ENCODE assay signal across 16 cellular contexts in the genomic region with DNA sequence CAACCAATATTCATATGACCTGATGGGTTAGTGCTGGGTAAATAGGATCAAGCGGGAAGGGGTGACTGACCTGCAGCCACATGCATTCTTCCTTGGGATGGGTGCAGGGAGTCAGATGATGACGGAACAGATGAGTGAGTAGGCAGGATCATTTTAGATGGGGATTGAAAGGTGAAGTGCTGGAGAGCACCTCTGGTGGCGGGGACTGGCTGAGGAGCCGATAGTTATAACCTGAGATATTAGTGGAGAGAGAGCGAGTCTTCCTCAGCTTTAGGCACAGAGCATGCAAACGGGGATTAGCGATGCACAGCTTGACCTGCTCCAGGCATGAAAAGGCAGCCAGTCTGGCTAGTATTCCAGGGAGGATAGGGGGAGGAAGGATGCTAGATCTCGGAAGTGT.
DNase-seq lines count a peak whose midpoint lies in the region; ATAC-seq and TF ChIP-seq lines count a peak whose summit lies in the region.
"Had no signal": no experiment of that assay in that cellular context is flagged by ENCODE, and none has a peak within 500 bp of the region (broad histone marks: within the 10 kb centered on the region; RNA-seq: fewer than 3 reads in every experiment).

No MANE protein-coding gene starts in this region.

- H3K4me3 ChIP-seq in iPS-20b (ENCODE audit: low read length) (peak overlapping the region; percentile 11; the same call in 1 of the 2 replicates), spleen (no peak overlapping the region)
- H3K4me3 ChIP-seq: cardiac muscle cell had no signal

- 76 to 92% (median 84%) methylated on average over 8 of the region's 8 CpGs for WGBS in spleen, 5 donors

- H3K36me3 ChIP-seq in iPS-20b (ENCODE audit: insufficient read depth, low read depth, low read length) (no peaks in the 10 kb centered on the region), spleen (no peaks in the 10 kb centered on the region)
- H3K36me3 ChIP-seq: cardiac muscle cell had no signal

- DNase-seq in ELF-1 (ENCODE audit: low read depth, low spot score), result peak; percentile 57
- DNase-seq in WTC11 (ENCODE audit: low spot score), result peak; percentile 34
- no peak for DNase-seq in spleen
- no peak for DNase-seq in islet precursor cell
- no peak for DNase-seq in SHP77 (lab: John Stamatoyannopoulos, UW)
- DNase-seq: activated CD8-positive, alpha-beta memory T cell treated with anti-CD3 and anti-CD28 coated beads for 24 hours; activated gamma-delta T cell treated with Interleukin-2 at 50 U/mL for 16 hours; immature natural killer cell; natural killer cell; NCI-H1105 had no signal

- H3K9ac ChIP-seq in iPS-20b (ENCODE audit: low read depth, low read length), result no peak overlapping the region

- H3K4me3 Mint-ChIP-seq in WTC11, result no peak overlapping the region
- H3K4me3 Mint-ChIP-seq: B cell, immature natural killer cell, natural killer cell had no signal

- intact Hi-C loops in spleen (cut with DNase I; ENCODE audit: low total_unique reads), result no loop called here

- no peak overlapping the region for H3K27ac Mint-ChIP-seq in WTC11
- H3K27ac Mint-ChIP-seq: B cell, immature natural killer cell, natural killer cell had no signal

- peaks cover 36% of the 10 kb centered on the region for H3K4me1 Mint-ChIP-seq in WTC11

- no peaks in the 10 kb centered on the region for H3K36me3 Mint-ChIP-seq in WTC11
- H3K36me3 Mint-ChIP-seq: immature natural killer cell, natural killer cell had no signal

- H3K27me3 Mint-ChIP-seq in WTC11 (ENCODE audit: low read depth), result no peaks in the 10 kb centered on the region
- H3K27me3 Mint-ChIP-seq: B cell had no signal

- H3K9me3 ChIP-seq in iPS-20b (ENCODE audit: insufficient read depth, low read depth, low read length), result no peaks in the 10 kb centered on the region
- no peaks in the 10 kb centered on the region for H3K9me3 ChIP-seq in spleen

- peaks cover 75% of the 10 kb centered on the region for H3K4me1 ChIP-seq in iPS-20b (ENCODE audit: insufficient read depth, low read length)
- peaks cover 39 to 100% (median 93%) of the 10 kb centered on the region in 6 donors for H3K4me1 ChIP-seq in spleen

- CTCF ChIA-PET in WTC11 (lab: Charles Lee), result interaction anchor here (1.0 to 1.1 kb wide), 2 partner anchors 99 to 111 kb away, joined by 4 to 5 read pairs; a partner anchor contains a TSS

- TF ChIP-seq POLR2A in spleen (IDR thresholded peaks at IDR 0.05), result no peak

- H3K27ac ChIP-seq in iPS-20b (ENCODE audit: low read length) (no peak overlapping the region), spleen (peak overlapping the region in 5 of 8 donors; percentile 47 to 85 (median 66))
- H3K27ac ChIP-seq: cardiac muscle cell had no signal

- TF ChIP-seq CTCF in WTC11 (IDR thresholded peaks at IDR 0.05) (no peak), spleen (IDR thresholded peaks at IDR 0.05 in 8 of 11, conservative IDR thresholded peaks at IDR 0.05 in 3 of 11) (no peak)

- ATAC-seq in WTC11 (peak; percentile 74), HG02852 (IDR thresholded peaks at IDR 0.05; ENCODE audit: unreplicated experiment) (no peak), GM21526 (IDR thresholded peaks at IDR 0.05; ENCODE audit: low FRiP score, unreplicated experiment) (no peak)
- ATAC-seq: natural killer cell, Panc1 had no signal

- POLR2A ChIA-PET in WTC11 (lab: Charles Lee), result no interaction called here

- H3K27me3 ChIP-seq in iPS-20b (ENCODE audit: insufficient read depth, low read length) (no peaks in the 10 kb centered on the region), spleen (replicated peaks in 1 of 7) (no peaks in the 10 kb centered on the region)
- H3K27me3 ChIP-seq: cardiac muscle cell had no signal

- H3K9me3 Mint-ChIP-seq in WTC11, result no peaks in the 10 kb centered on the region
- H3K9me3 Mint-ChIP-seq: immature natural killer cell, natural killer cell had no signal

TF ChIP-seq in WTC11, 78 proteins besides CTCF, POLR2A, EP300 and RAD21:
- TF ChIP-seq ZNF423 (CRISPR knock-in tag; IDR thresholded peaks at IDR 0.05) (no peak), ETV6 (CRISPR knock-in tag; IDR thresholded peaks at IDR 0.05) (0 out of 2 replicates have a peak, but pooled peaks have one; percentile 23)
- TF ChIP-seq, protein P1, sequence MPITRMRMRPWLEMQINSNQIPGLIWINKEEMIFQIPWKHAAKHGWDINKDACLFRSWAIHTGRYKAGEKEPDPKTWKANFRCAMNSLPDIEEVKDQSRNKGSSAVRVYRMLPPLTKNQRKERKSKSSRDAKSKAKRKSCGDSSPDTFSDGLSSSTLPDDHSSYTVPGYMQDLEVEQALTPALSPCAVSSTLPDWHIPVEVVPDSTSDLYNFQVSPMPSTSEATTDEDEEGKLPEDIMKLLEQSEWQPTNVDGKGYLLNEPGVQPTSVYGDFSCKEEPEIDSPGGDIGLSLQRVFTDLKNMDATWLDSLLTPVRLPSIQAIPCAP (CRISPR knock-in tag; IDR thresholded peaks at IDR 0.05), result no peak

Comparison
In these comparisons a context has a peak if more than half of its experiments do, and no peak if none do; other contexts are left out.
1. DNase-seq: peak in ELF-1 (single experiment) and WTC11 (single experiment); none in spleen (single experiment), islet precursor cell (single experiment) and SHP77 (0 of 2).